In genomic region chr1:32063261-32063681, GRCh38 we compare ENCODE assay signal across 8 cellular contexts. TPM values are rescaled to one million over a fixed set of nuclear protein-coding genes. Genes with fewer than 3 reads are reported as not detected.
A peak's percentile ranks its signal among the peaks of the same experiment; 100 is the strongest.
DNase-seq lines count a peak whose midpoint lies in the region; ATAC-seq and TF ChIP-seq lines count a peak whose summit lies in the region.

No MANE protein-coding gene starts in this region.

- no peak overlapping the region for H3K4me3 ChIP-seq in naive thymus-derived CD4-positive, alpha-beta T cell (ENCODE audit: low read length)

- TF ChIP-seq POLR2A in erythroblast (IDR thresholded peaks at IDR 0.05; ENCODE audit: low read length), result no peak

- peaks cover 0 to 13% (median 4%) of the 10 kb centered on the region in 5 donors for H3K36me3 Mint-ChIP-seq in naive thymus-derived CD4-positive, alpha-beta T cell

- no peaks in the 10 kb centered on the region for H3K27me3 ChIP-seq in naive thymus-derived CD4-positive, alpha-beta T cell (ENCODE audit: control insufficient read depth in 2 of 2, insufficient read depth in 2 of 2, low read length in 2 of 2)

- H3K9me3 ChIP-seq in naive thymus-derived CD4-positive, alpha-beta T cell (ENCODE audit: control insufficient read depth in 2 of 3, low read length in 3 of 3), result no peaks in the 10 kb centered on the region

- TF ChIP-seq CTCF in LNCAP (IDR thresholded peaks at IDR 0.05), result peak; percentile 50; the same call in 1 of the 2 replicates

- intact Hi-C loops in naive thymus-derived CD4-positive, alpha-beta T cell (cut with micrococcal nuclease), result loop anchor here (1.0 to 10.0 kb wide), 13 partner anchors 9 to 401 kb away; partner anchors contain the start of genes SPOCD1 (in 2 of the 2) and TMEM39B (in 2 of the 2)

- POLR2A ChIA-PET in naive thymus-derived CD4-positive, alpha-beta T cell (lab: Charles Lee), result interaction anchor here (0.7 to 1.5 kb wide), 4 partner anchors 9 to 106 kb away, joined by 3 to 11 read pairs (median 4); partner anchors contain the start of gene TMEM39B

- peaks cover 10 to 19% (median 12%) of the 10 kb centered on the region in 7 donors for H3K4me1 Mint-ChIP-seq in naive thymus-derived CD4-positive, alpha-beta T cell

- no peaks in the 10 kb centered on the region for H3K27me3 Mint-ChIP-seq in naive thymus-derived CD4-positive, alpha-beta T cell

- no peak overlapping the region for H3K27ac ChIP-seq in naive thymus-derived CD4-positive, alpha-beta T cell (ENCODE audit: low read depth, low read length)

- CTCF ChIA-PET in naive thymus-derived CD4-positive, alpha-beta T cell (lab: Charles Lee), result interaction anchor here (0.6 to 2.2 kb wide), 17 partner anchors 9 to 399 kb away, joined by 3 to 10 read pairs (median 4); partner anchors contain the start of genes SPOCD1 and TMEM39B

- ATAC-seq in SK-N-SH treated with all-trans-retinoic acid at 6 μM for 48 hours (peak; percentile 63), GM21526 (IDR thresholded peaks at IDR 0.05; ENCODE audit: low FRiP score, unreplicated experiment) (no peak)
- ATAC-seq in naive thymus-derived CD4-positive, alpha-beta T cell, result peak; percentile 60

- H3K36me3 ChIP-seq in naive thymus-derived CD4-positive, alpha-beta T cell (ENCODE audit: control insufficient read depth in 2 of 3, insufficient read depth in 3 of 3, low read length in 3 of 3), result peaks cover 0 to 42% (median 3%) of the 10 kb centered on the region in 3 experiments

- H3K9me3 Mint-ChIP-seq in naive thymus-derived CD4-positive, alpha-beta T cell, result no peaks in the 10 kb centered on the region

- H3K4me1 ChIP-seq in naive thymus-derived CD4-positive, alpha-beta T cell (ENCODE audit: control insufficient read depth in 2 of 2, insufficient read depth in 2 of 2, low read length in 2 of 2), result peaks cover 4 to 5% of the 10 kb centered on the region in 2 donors

- DNase-seq in NCI-H2107 treated with DMSO at 0.1 percent for 48 hours (lab: John Stamatoyannopoulos, UW; ENCODE audit: unreplicated experiment), result peak; percentile 77
- no peak for DNase-seq in NCI-H2107 (lab: John Stamatoyannopoulos, UW)
- DNase-seq in erythroblast (lab: John Stamatoyannopoulos, UW), result peak; percentile 43 to 69
- peak in 6 of 9 donors; percentile 12 to 46 (median 35) for DNase-seq in naive thymus-derived CD4-positive, alpha-beta T cell
- DNase-seq in activated CD4-positive, alpha-beta T cell treated with anti-CD3 and anti-CD28 coated beads, Interleukin-2, amount 50 U/mL, for 1 hour, result no peak

- H3K27ac Mint-ChIP-seq in naive thymus-derived CD4-positive, alpha-beta T cell, result peak overlapping the region in 8 of 9 donors; percentile 8 to 79 (median 68)

- no peak overlapping the region for H3K4me3 Mint-ChIP-seq in naive thymus-derived CD4-positive, alpha-beta T cell

TF ChIP-seq in SK-N-SH treated with all-trans-retinoic acid at 6 μM for 48 hours, 23 proteins besides CTCF, POLR2A, EP300 and RAD21:
- TF ChIP-seq CSDC2 (CRISPR knock-in tag; IDR thresholded peaks at IDR 0.05) (no peak), OSR1 (CRISPR knock-in tag; IDR thresholded peaks at IDR 0.05) (no peak), TCF4 (CRISPR knock-in tag; IDR thresholded peaks at IDR 0.05; ENCODE audit: borderline replicate concordance) (no peak), RARB (CRISPR knock-in tag; IDR thresholded peaks at IDR 0.05) (no peak), PATZ1 (CRISPR knock-in tag; IDR thresholded peaks at IDR 0.05; ENCODE audit: borderline replicate concordance) (no peak), ZC3H10 (CRISPR knock-in tag; IDR thresholded peaks at IDR 0.05) (no peak), GLIS3 (CRISPR knock-in tag; IDR thresholded peaks at IDR 0.05) (no peak), ESRRG (CRISPR knock-in tag; IDR thresholded peaks at IDR 0.05) (no peak), ISL1 (CRISPR knock-in tag; IDR thresholded peaks at IDR 0.05) (no peak), CREB5 (CRISPR knock-in tag; IDR thresholded peaks at IDR 0.05; ENCODE audit: low read depth) (no peak), ARNTL (CRISPR knock-in tag; IDR thresholded peaks at IDR 0.05; ENCODE audit: borderline replicate concordance, low read depth) (no peak), TSHZ2 (CRISPR knock-in tag; IDR thresholded peaks at IDR 0.05) (no peak), SNAI2 (CRISPR knock-in tag; IDR thresholded peaks at IDR 0.05) (no peak), CSRNP3 (CRISPR knock-in tag; IDR thresholded peaks at IDR 0.05) (no peak), ZNF565 (CRISPR knock-in tag; conservative IDR thresholded peaks at IDR 0.05; ENCODE audit: low read depth) (no peak)

RNA-seq across cellular contexts. Expression of gene TMEM39B, which starts 9.5 kb away (rescaled TPM):
- 10 to 100 TPM; 11.4 to 35.9 (median 26.4) TPM for total RNA-seq in naive thymus-derived CD4-positive, alpha-beta T cell
- polyA plus RNA-seq in naive thymus-derived CD4-positive, alpha-beta T cell, result 1 to 10 TPM; 2.7 to 4.9 TPM

RNA-seq across cellular contexts. Expression of gene KPNA6, which starts 44.6 kb away (rescaled TPM):
- total RNA-seq in naive thymus-derived CD4-positive, alpha-beta T cell, result 10 to 100 TPM; 47.4 to 63.7 (median 51.6) TPM
- polyA plus RNA-seq in naive thymus-derived CD4-positive, alpha-beta T cell, result 10 to 100 TPM; 19.5 to 26.8 TPM

RNA-seq across cellular contexts. Expression of gene KHDRBS1, which starts 49.6 kb away (rescaled TPM):
- 100 to 1,000 TPM in 3 of 5 experiments, 10 to 100 TPM in 2; 89.2 to 162 (median 125) TPM for total RNA-seq in naive thymus-derived CD4-positive, alpha-beta T cell
- 100 to 1,000 TPM; 108 to 116 TPM for polyA plus RNA-seq in naive thymus-derived CD4-positive, alpha-beta T cell

Comparison
In these comparisons a context has a peak if more than half of its experiments do, and no peak if none do; other contexts are left out.
1. DNase-seq: peak in NCI-H2107 treated with DMSO at 0.1 percent for 48 hours (single experiment), erythroblast (2 of 2) and naive thymus-derived CD4-positive, alpha-beta T cell (6 of 9); none in NCI-H2107 (single experiment) and activated CD4-positive, alpha-beta T cell treated with anti-CD3 and anti-CD28 coated beads, Interleukin-2, amount 50 U/mL, for 1 hour (single experiment).